ENCODE assay signal across 7 cellular contexts in genomic region chr16:88568710-88569613, GRCh38. TPM values are rescaled to one million over a fixed set of nuclear protein-coding genes. Genes with fewer than 3 reads are reported as not detected.
A peak's percentile ranks its signal among the peaks of the same experiment; 100 is the strongest.
DNase-seq lines count a peak whose midpoint lies in the region; ATAC-seq and TF ChIP-seq lines count a peak whose summit lies in the region.

No MANE protein-coding gene starts in this region.

- no peaks in the 10 kb centered on the region for H3K9me3 Mint-ChIP-seq in activated B cell treated with CpG ODN at 0.5 μM for 24 hours
- no peaks in the 10 kb centered on the region for H3K9me3 Mint-ChIP-seq in stimulated activated naive B cell treated with anti-CD40 and anti-IgM and Interleukin-4, amounts not matched to agents 10 μg/mL and 1 μg/mL and 100 μg/mL, for 72 hours

- POLR2A ChIA-PET in activated B cell treated with CpG ODN at 0.5 μM for 24 hours (lab: Charles Lee): interaction anchor here (1.5 to 2.3 kb wide), 2 partner anchors 116 to 618 kb away, joined by 10 to 13 read pairs; partner anchors contain the start of genes BANP and ZFPM1

- intact Hi-C loops in activated B cell treated with CpG ODN at 0.5 μM for 24 hours (cut with micrococcal nuclease): loop anchor here (1.0 kb wide), 1 partner anchor 32 kb away; no protein-coding TSS in a partner anchor

- ATAC-seq in HG02571 (IDR thresholded peaks at IDR 0.05; ENCODE audit: unreplicated experiment) (peak; percentile 8), activated B cell treated with CpG ODN at 0.5 μM for 24 hours (ENCODE audit: low read depth) (no peak), GM18498 (IDR thresholded peaks at IDR 0.05; ENCODE audit: unreplicated experiment) (no peak)
- ATAC-seq in stimulated activated naive B cell treated with anti-CD40 and anti-IgM and Interleukin-4, amounts not matched to agents 10 μg/mL and 1 μg/mL and 100 μg/mL, for 72 hours (replicated peaks): no peak

- H3K4me1 Mint-ChIP-seq in activated B cell treated with CpG ODN at 0.5 μM for 24 hours: peaks cover 25% of the 10 kb centered on the region
- peaks cover 17 to 39% of the 10 kb centered on the region in 2 donors for H3K4me1 Mint-ChIP-seq in stimulated activated naive B cell treated with anti-CD40 and anti-IgM and Interleukin-4, amounts not matched to agents 10 μg/mL and 1 μg/mL and 100 μg/mL, for 72 hours

- H3K36me3 Mint-ChIP-seq in activated B cell treated with CpG ODN at 0.5 μM for 24 hours (ENCODE audit: low read depth): peaks cover 18% of the 10 kb centered on the region
- H3K36me3 Mint-ChIP-seq in stimulated activated naive B cell treated with anti-CD40 and anti-IgM and Interleukin-4, amounts not matched to agents 10 μg/mL and 1 μg/mL and 100 μg/mL, for 72 hours: peaks cover 0 to 3% of the 10 kb centered on the region in 2 donors

- CTCF ChIA-PET in activated B cell treated with CpG ODN at 0.5 μM for 24 hours (lab: Charles Lee): no interaction called here

- peak overlapping the region; percentile 86 for H3K4me3 Mint-ChIP-seq in activated B cell treated with CpG ODN at 0.5 μM for 24 hours
- H3K4me3 Mint-ChIP-seq in stimulated activated naive B cell treated with anti-CD40 and anti-IgM and Interleukin-4, amounts not matched to agents 10 μg/mL and 1 μg/mL and 100 μg/mL, for 72 hours: peak overlapping the region; percentile 88 to 94

- H3K27me3 Mint-ChIP-seq in activated B cell treated with CpG ODN at 0.5 μM for 24 hours: no peaks in the 10 kb centered on the region
- H3K27me3 Mint-ChIP-seq in stimulated activated naive B cell treated with anti-CD40 and anti-IgM and Interleukin-4, amounts not matched to agents 10 μg/mL and 1 μg/mL and 100 μg/mL, for 72 hours: no peaks in the 10 kb centered on the region

- H3K27ac Mint-ChIP-seq in activated B cell treated with CpG ODN at 0.5 μM for 24 hours: peak overlapping the region; percentile 73
- peak overlapping the region; percentile 60 for H3K27ac Mint-ChIP-seq in stimulated activated naive B cell treated with anti-CD40 and anti-IgM and Interleukin-4, amounts not matched to agents 10 μg/mL and 1 μg/mL and 100 μg/mL, for 72 hours

- no peak for TF ChIP-seq CTCF in activated B cell treated with CpG ODN at 0.5 μM for 24 hours (IDR thresholded peaks at IDR 0.05)

- H3K4me3 ChIP-seq in iPS-11a (ENCODE audit: low read depth, low read length): peak overlapping the region; percentile 27

- no peak for DNase-seq in activated B cell treated with CpG ODN at 0.5 μM for 24 hours
- DNase-seq in stimulated activated naive B cell treated with anti-CD40 and anti-IgM and Interleukin-4, amounts not matched to agents 10 μg/mL and 1 μg/mL and 100 μg/mL, for 72 hours: no peak
- DNase-seq in amygdala (lab: John Stamatoyannopoulos, UW): no peak
- no peak for DNase-seq in stimulated activated CD4-positive, alpha-beta T cell treated with anti-CD3 and anti-CD28 coated beads, Interleukin-15, amount 100 ng/mL, for 24 hours

RNA-seq across cellular contexts. Expression of gene ZC3H18, which starts 1.2 kb away (rescaled TPM):
- total RNA-seq in activated B cell treated with CpG ODN at 0.5 μM for 24 hours: 61.7 and 74.2 TPM in 2 replicates
